9 cellular contexts compared by ENCODE assay signal in genomic region chr15:75307778-75308390, GRCh38. TPM values are rescaled to one million over a fixed set of nuclear protein-coding genes. Genes with fewer than 3 reads are reported as not detected.
A peak's percentile ranks its signal among the peaks of the same experiment; 100 is the strongest.
DNase-seq lines count a peak whose midpoint lies in the region; ATAC-seq, FAIRE-seq and TF ChIP-seq lines count a peak whose summit lies in the region.
"Had no signal": no experiment of that assay in that cellular context is flagged by ENCODE, and none has a peak within 500 bp of the region (broad histone marks: within the 10 kb centered on the region; RNA-seq: fewer than 3 reads in every experiment).

No MANE protein-coding gene starts in this region.

- H3K27me3 ChIP-seq in BJ (ENCODE audit: control insufficient read depth, insufficient read depth, low read length), result peaks cover 19% of the 10 kb centered on the region

- no peak overlapping the region for H3K27ac Mint-ChIP-seq in activated naive CD8-positive, alpha-beta T cell treated with anti-CD3 and anti-CD28 coated beads, Interleukin-2, amount 50 U/mL, for 24 hours
- H3K27ac Mint-ChIP-seq in immature natural killer cell, result no peak overlapping the region
- H3K27ac Mint-ChIP-seq: IgD-negative memory B cell had no signal

- peaks cover 7% of the 10 kb centered on the region for H3K4me1 Mint-ChIP-seq in activated naive CD8-positive, alpha-beta T cell treated with anti-CD3 and anti-CD28 coated beads, Interleukin-2, amount 50 U/mL, for 24 hours
- peaks cover 17 to 18% of the 10 kb centered on the region in 2 donors for H3K4me1 Mint-ChIP-seq in immature natural killer cell

- no peak for FAIRE-seq in GM18507 (lab: Jason Lieb, UNC)

- CTCF ChIA-PET in BJ (lab: Yijun Ruan, JAX), result interaction anchor here (0.9 to 1.4 kb wide), 2 partner anchors 8 to 279 kb away, joined by 3 to 5 read pairs; no protein-coding TSS in a partner anchor

- no peak overlapping the region for H3K4me3 Mint-ChIP-seq in activated naive CD8-positive, alpha-beta T cell treated with anti-CD3 and anti-CD28 coated beads, Interleukin-2, amount 50 U/mL, for 24 hours
- no peak overlapping the region for H3K4me3 Mint-ChIP-seq in immature natural killer cell
- H3K4me3 Mint-ChIP-seq: IgD-negative memory B cell had no signal

- DNase-seq in BJ (ENCODE audit: low read depth), result no peak
- DNase-seq in GM18507 (ENCODE audit: extremely low spot score, insufficient read length, low read depth), result peak; percentile 18
- peak; percentile 41 to 91 for DNase-seq in NCI-H526 (lab: John Stamatoyannopoulos, UW)
- peak; percentile 27 for DNase-seq in activated naive CD8-positive, alpha-beta T cell treated with anti-CD3 and anti-CD28 coated beads, Interleukin-2, amount 50 U/mL, for 24 hours
- peak; percentile 76 for DNase-seq in left kidney (ENCODE audit: low read depth, low spot score)
- DNase-seq in immature natural killer cell, result no peak
- DNase-seq in NCI-H128 (lab: John Stamatoyannopoulos, UW; ENCODE audit: unreplicated experiment), result no peak

- no peaks in the 10 kb centered on the region for H3K36me3 Mint-ChIP-seq in activated naive CD8-positive, alpha-beta T cell treated with anti-CD3 and anti-CD28 coated beads, Interleukin-2, amount 50 U/mL, for 24 hours (ENCODE audit: low read depth)
- H3K36me3 Mint-ChIP-seq in immature natural killer cell, result peaks cover 0 to 6% (median 3%) of the 10 kb centered on the region in 3 donors

- no peaks in the 10 kb centered on the region for H3K36me3 ChIP-seq in BJ (ENCODE audit: control insufficient read depth, insufficient read depth, low read length)

- H3K9me3 Mint-ChIP-seq in activated naive CD8-positive, alpha-beta T cell treated with anti-CD3 and anti-CD28 coated beads, Interleukin-2, amount 50 U/mL, for 24 hours, result no peaks in the 10 kb centered on the region
- peaks cover 0 to 16% (median 4%) of the 10 kb centered on the region in 6 donors for H3K9me3 Mint-ChIP-seq in immature natural killer cell
- H3K9me3 Mint-ChIP-seq: IgD-negative memory B cell had no signal

- peaks cover 27% of the 10 kb centered on the region for H3K27me3 Mint-ChIP-seq in activated naive CD8-positive, alpha-beta T cell treated with anti-CD3 and anti-CD28 coated beads, Interleukin-2, amount 50 U/mL, for 24 hours
- H3K27me3 Mint-ChIP-seq in immature natural killer cell (ENCODE audit: low read depth in 3 of 3), result peaks cover 6 to 8% (median 6%) of the 10 kb centered on the region in 3 donors

- ATAC-seq in activated naive CD8-positive, alpha-beta T cell treated with anti-CD3 and anti-CD28 coated beads, Interleukin-2, amount 50 U/mL, for 24 hours, result no peak
- ATAC-seq in HG02970 (IDR thresholded peaks at IDR 0.05; ENCODE audit: low FRiP score, unreplicated experiment), result no peak

- POLR2A ChIA-PET in BJ (lab: Charles Lee), result no interaction called here

- peak; percentile 34 for TF ChIP-seq CTCF in BJ (IDR thresholded peaks at IDR 0.05; ENCODE audit: insufficient read depth, low read depth, low read length)

- H3K4me3 ChIP-seq in BJ (ENCODE audit: low read depth, low read length), result no peak overlapping the region

RNA-seq across cellular contexts. Expression of gene GOLGA6D, which starts 25.2 kb away (rescaled TPM):
- polyA plus RNA-seq in BJ (2011; rRNA removed), result not detected in 2 replicates
- not detected in 2 replicates for polyA minus RNA-seq in BJ (2011; rRNA and poly(A)+ RNA removed)
- not detected for polyA plus RNA-seq in immature natural killer cell
- polyA plus RNA-seq: IgD-negative memory B cell had no signal

RNA-seq across cellular contexts. Expression of gene COMMD4, which starts 28.0 kb away (rescaled TPM):
- polyA plus RNA-seq in BJ (2011; rRNA removed) (80.4 and 142 TPM in 2 replicates), immature natural killer cell (100 to 1,000 TPM in 1 of 3 donors, 10 to 100 TPM in 2; 83.4 to 103 (median 94.4) TPM)
- polyA minus RNA-seq in BJ (2011; rRNA and poly(A)+ RNA removed), result 21.9 and 25.7 TPM in 2 replicates

RNA-seq across cellular contexts. Expression of gene NEIL1, which starts 39.0 kb away (rescaled TPM):
- polyA plus RNA-seq in BJ (2011; rRNA removed) (2.8 and 4.7 TPM in 2 replicates), immature natural killer cell (10 to 100 TPM; 20.7 to 23.8 (median 22.4) TPM)
- 0.72 and 1.5 TPM in 2 replicates for polyA minus RNA-seq in BJ (2011; rRNA and poly(A)+ RNA removed)

RNA-seq across cellular contexts. Expression of gene GOLGA6C, which starts 49.8 kb away (rescaled TPM):
- polyA plus RNA-seq in BJ (2011; rRNA removed) (not detected in 2 replicates), immature natural killer cell (not detected)
- not detected in 2 replicates for polyA minus RNA-seq in BJ (2011; rRNA and poly(A)+ RNA removed)
- polyA plus RNA-seq: IgD-negative memory B cell had no signal

Comparison
In these comparisons a context has a peak if more than half of its experiments do, and no peak if none do; other contexts are left out.
1. DNase-seq: peak in GM18507 (single experiment), NCI-H526 (2 of 2), activated naive CD8-positive, alpha-beta T cell treated with anti-CD3 and anti-CD28 coated beads, Interleukin-2, amount 50 U/mL, for 24 hours (single experiment) and left kidney (single experiment); none in BJ (single experiment), immature natural killer cell (0 of 3) and NCI-H128 (single experiment).